In genomic region chr1:12473596-12474329, GRCh38 we compare ENCODE assay signal across 1 cellular context.
TF ChIP-seq lines count a peak whose summit lies in the region.

No MANE protein-coding gene starts in this region.

TF ChIP-seq in SK-N-SH treated with all-trans-retinoic acid at 6 μM for 48 hours, 23 proteins besides CTCF, POLR2A, EP300 and RAD21 (continued from another document):
- TF ChIP-seq PATZ1 (CRISPR knock-in tag; IDR thresholded peaks at IDR 0.05; ENCODE audit: borderline replicate concordance) (peak; percentile 80; the same call in 1 of the 2 replicates), CSDC2 (CRISPR knock-in tag; IDR thresholded peaks at IDR 0.05) (peak; percentile 97)
